In genomic region chrX:131271826-131272225, GRCh38 we compare ENCODE assay signal across 1 cellular context.
TF ChIP-seq lines count a peak whose summit lies in the region.

No MANE protein-coding gene starts in this region.

TF ChIP-seq in HepG2, 621 proteins besides CTCF, POLR2A, EP300 and RAD21 (continued from another document and continues in another):
- TF ChIP-seq ZBED4 (CRISPR knock-in tag; IDR thresholded peaks at IDR 0.05; ENCODE audit: borderline replicate concordance) (no peak), ZNF7 (CRISPR knock-in tag; IDR thresholded peaks at IDR 0.05) (no peak), ZNF569 (CRISPR knock-in tag; IDR thresholded peaks at IDR 0.05; ENCODE audit: borderline replicate concordance) (no peak), MLX (CRISPR knock-in tag; IDR thresholded peaks at IDR 0.05) (no peak), JUNB (CRISPR knock-in tag; IDR thresholded peaks at IDR 0.05; ENCODE audit: borderline replicate concordance) (no peak), SRF (IDR thresholded peaks at IDR 0.05; ENCODE audit: low read depth, low read length) (no peak), E2F2 (CRISPR knock-in tag; IDR thresholded peaks at IDR 0.05; ENCODE audit: borderline replicate concordance) (no peak), ZBTB46 (CRISPR knock-in tag; IDR thresholded peaks at IDR 0.05; ENCODE audit: borderline replicate concordance) (no peak), SP5 (CRISPR knock-in tag; IDR thresholded peaks at IDR 0.05; ENCODE audit: borderline replicate concordance, low read depth) (no peak), ZNF660 (CRISPR knock-in tag; IDR thresholded peaks at IDR 0.05; ENCODE audit: borderline replicate concordance, low read depth) (no peak), ARHGAP35 (CRISPR knock-in tag; IDR thresholded peaks at IDR 0.05; ENCODE audit: borderline replicate concordance) (no peak), CREB1 (IDR thresholded peaks at IDR 0.05) (no peak), CREB1 (CRISPR knock-in tag; IDR thresholded peaks at IDR 0.05) (no peak), HES4 (CRISPR knock-in tag; IDR thresholded peaks at IDR 0.05; ENCODE audit: borderline replicate concordance) (no peak), GABPB1 (CRISPR knock-in tag; IDR thresholded peaks at IDR 0.05) (no peak), ZUFSP (CRISPR knock-in tag; IDR thresholded peaks at IDR 0.05; ENCODE audit: borderline replicate concordance) (no peak), SMARCC2 (IDR thresholded peaks at IDR 0.05) (no peak), ZNF777 (CRISPR knock-in tag; IDR thresholded peaks at IDR 0.05) (no peak), ELF4 (CRISPR knock-in tag; IDR thresholded peaks at IDR 0.05; ENCODE audit: borderline replicate concordance) (no peak), MAFF (IDR thresholded peaks at IDR 0.05; ENCODE audit: low read depth, low read length) (no peak), FOXA3 (CRISPR knock-in tag; IDR thresholded peaks at IDR 0.05) (peak; percentile 52), ZNF761 (CRISPR knock-in tag; conservative IDR thresholded peaks at IDR 0.05) (no peak), WIZ (CRISPR knock-in tag; IDR thresholded peaks at IDR 0.05) (no peak), XBP1 (CRISPR knock-in tag; IDR thresholded peaks at IDR 0.05) (no peak), ZNF224 (CRISPR knock-in tag; IDR thresholded peaks at IDR 0.05) (no peak), TERF1 (CRISPR knock-in tag; IDR thresholded peaks at IDR 0.05) (no peak), MTF2 (CRISPR knock-in tag; IDR thresholded peaks at IDR 0.05; ENCODE audit: borderline replicate concordance) (no peak), ZNF710 (CRISPR knock-in tag; IDR thresholded peaks at IDR 0.05; ENCODE audit: borderline replicate concordance) (0 out of 2 replicates have a peak, but pooled peaks have one; percentile 48), CCDC6 (CRISPR knock-in tag; IDR thresholded peaks at IDR 0.05) (no peak), HNF4G (IDR thresholded peaks at IDR 0.05; ENCODE audit: borderline replicate concordance, low read depth, low read length) (peak; percentile 61; the same call in 1 of the 2 replicates), HNF4G (CRISPR knock-in tag; IDR thresholded peaks at IDR 0.05; ENCODE audit: borderline replicate concordance, low read depth) (no peak; the same call in 1 of the 2 replicates), ZNF740 (CRISPR knock-in tag; IDR thresholded peaks at IDR 0.05) (no peak), ZNF256 (CRISPR knock-in tag; conservative IDR thresholded peaks at IDR 0.05) (no peak), MEF2D (CRISPR knock-in tag; IDR thresholded peaks at IDR 0.05) (no peak), ZNF317 (CRISPR knock-in tag; IDR thresholded peaks at IDR 0.05) (no peak), KDM2A (CRISPR knock-in tag; IDR thresholded peaks at IDR 0.05; ENCODE audit: borderline replicate concordance, low read depth) (no peak), YEATS4 (CRISPR knock-in tag; IDR thresholded peaks at IDR 0.05; ENCODE audit: borderline replicate concordance) (no peak), GATA4 (IDR thresholded peaks at IDR 0.05; ENCODE audit: borderline replicate concordance, low read depth) (peak; percentile 24; the same call in 1 of the 2 replicates), CENPX (CRISPR knock-in tag; IDR thresholded peaks at IDR 0.05) (no peak), JUND (CRISPR knock-in tag; IDR thresholded peaks at IDR 0.05) (no peak)
- TF ChIP-seq, protein P1, sequence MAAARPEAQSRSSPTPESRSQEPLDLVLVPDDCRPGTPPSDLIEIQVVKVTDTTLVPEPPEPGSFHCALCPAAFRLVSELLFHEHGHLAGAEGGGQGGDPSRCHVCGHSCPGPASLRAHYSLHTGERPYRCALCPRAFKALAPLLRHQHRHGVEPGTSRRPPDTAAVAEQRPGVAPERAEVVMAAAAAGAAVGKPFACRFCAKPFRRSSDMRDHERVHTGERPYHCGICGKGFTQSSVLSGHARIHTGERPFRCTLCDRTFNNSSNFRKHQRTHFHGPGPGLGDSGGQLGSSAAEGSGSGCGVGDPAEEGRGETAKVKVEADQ (CRISPR knock-in tag; IDR thresholded peaks at IDR 0.05; ENCODE audit: borderline replicate concordance), result no peak
- TF ChIP-seq, protein P2, sequence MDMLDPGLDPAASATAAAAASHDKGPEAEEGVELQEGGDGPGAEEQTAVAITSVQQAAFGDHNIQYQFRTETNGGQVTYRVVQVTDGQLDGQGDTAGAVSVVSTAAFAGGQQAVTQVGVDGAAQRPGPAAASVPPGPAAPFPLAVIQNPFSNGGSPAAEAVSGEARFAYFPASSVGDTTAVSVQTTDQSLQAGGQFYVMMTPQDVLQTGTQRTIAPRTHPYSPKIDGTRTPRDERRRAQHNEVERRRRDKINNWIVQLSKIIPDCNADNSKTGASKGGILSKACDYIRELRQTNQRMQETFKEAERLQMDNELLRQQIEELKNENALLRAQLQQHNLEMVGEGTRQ (IDR thresholded peaks at IDR 0.05; ENCODE audit: low read depth, low read length), result no peak
- TF ChIP-seq, protein P2 (CRISPR knock-in tag; IDR thresholded peaks at IDR 0.05; ENCODE audit: borderline replicate concordance), result no peak
- TF ChIP-seq, protein P3, sequence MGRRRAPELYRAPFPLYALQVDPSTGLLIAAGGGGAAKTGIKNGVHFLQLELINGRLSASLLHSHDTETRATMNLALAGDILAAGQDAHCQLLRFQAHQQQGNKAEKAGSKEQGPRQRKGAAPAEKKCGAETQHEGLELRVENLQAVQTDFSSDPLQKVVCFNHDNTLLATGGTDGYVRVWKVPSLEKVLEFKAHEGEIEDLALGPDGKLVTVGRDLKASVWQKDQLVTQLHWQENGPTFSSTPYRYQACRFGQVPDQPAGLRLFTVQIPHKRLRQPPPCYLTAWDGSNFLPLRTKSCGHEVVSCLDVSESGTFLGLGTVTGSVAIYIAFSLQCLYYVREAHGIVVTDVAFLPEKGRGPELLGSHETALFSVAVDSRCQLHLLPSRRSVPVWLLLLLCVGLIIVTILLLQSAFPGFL (CRISPR knock-in tag; IDR thresholded peaks at IDR 0.05), result no peak
- TF ChIP-seq, protein P4, sequence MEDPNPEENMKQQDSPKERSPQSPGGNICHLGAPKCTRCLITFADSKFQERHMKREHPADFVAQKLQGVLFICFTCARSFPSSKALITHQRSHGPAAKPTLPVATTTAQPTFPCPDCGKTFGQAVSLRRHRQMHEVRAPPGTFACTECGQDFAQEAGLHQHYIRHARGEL (CRISPR knock-in tag; IDR thresholded peaks at IDR 0.05), result no peak
- TF ChIP-seq, protein P5, sequence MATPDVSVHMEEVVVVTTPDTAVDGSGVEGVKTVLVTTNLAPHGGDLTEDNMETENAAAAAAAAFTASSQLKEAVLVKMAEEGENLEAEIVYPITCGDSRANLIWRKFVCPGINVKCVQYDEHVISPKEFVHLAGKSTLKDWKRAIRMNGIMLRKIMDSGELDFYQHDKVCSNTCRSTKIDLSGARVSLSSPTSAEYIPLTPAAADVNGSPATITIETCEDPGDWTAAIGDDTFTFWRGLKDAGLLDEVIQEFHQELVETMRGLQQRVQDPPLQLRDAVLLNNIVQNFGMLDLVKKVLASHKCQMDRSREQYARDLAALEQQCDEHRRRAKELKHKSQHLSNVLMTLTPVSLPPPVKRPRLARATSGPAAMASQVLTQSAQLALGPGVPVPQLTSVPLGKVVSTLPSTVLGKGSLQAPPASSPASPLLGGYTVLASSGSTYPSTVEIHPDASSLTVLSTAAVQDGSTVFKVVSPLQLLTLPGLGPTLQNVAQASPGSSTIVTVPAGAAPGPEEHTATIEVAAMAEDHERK (CRISPR knock-in tag; IDR thresholded peaks at IDR 0.05; ENCODE audit: low read depth), result no peak
